9 cellular contexts compared by ENCODE assay signal in genomic region chr3:191438150-191438814, GRCh38. TPM values are rescaled to one million over a fixed set of nuclear protein-coding genes. Genes with fewer than 3 reads are reported as not detected.
"Had no signal": no experiment of that assay in that cellular context is flagged by ENCODE, and none has a peak within 500 bp of the region (broad histone marks: within the 10 kb centered on the region; RNA-seq: fewer than 3 reads in every experiment).

No MANE protein-coding gene starts in this region.

- ATAC-seq: GM12878 had no signal

- H3K4me3 ChIP-seq: GM12878 had no signal

- FAIRE-seq: G401.6, GM12878, GM12891, GM12892, GM18507, GM19239 had no signal

- DNase-seq: GDM1, GF-D8 had no signal

RNA-seq across cellular contexts. Expression of gene PYDC2, which starts 22.7 kb away (rescaled TPM):
- total RNA-seq: G401, GM12878 had no signal
- polyA plus RNA-seq: GM12878 had no signal
